In genomic region chr10:61000769-61001730, GRCh38 we compare ENCODE assay signal across 1 cellular context.
TF ChIP-seq lines count a peak whose summit lies in the region.

No MANE protein-coding gene starts in this region.

TF ChIP-seq in HEK293, 187 proteins besides CTCF, POLR2A, EP300 and RAD21 (continued from another document and continues in another):
- TF ChIP-seq ZNF449 (tag by site-specific recombination; IDR thresholded peaks at IDR 0.05) (0 out of 2 replicates have a peak, but pooled peaks have one; percentile 14), ZNF2 (tag by site-specific recombination; IDR thresholded peaks at IDR 0.05) (peak; percentile 80), ZNF76 (tag by site-specific recombination; IDR thresholded peaks at IDR 0.05; ENCODE audit: borderline replicate concordance, low read depth) (0 out of 2 replicates have a peak, but pooled peaks have one; percentile 48), INSM2 (tag by site-specific recombination; IDR thresholded peaks at IDR 0.05) (0 out of 2 replicates have a peak, but pooled peaks have one; percentile 39), ZXDB (tag by site-specific recombination; IDR thresholded peaks at IDR 0.05) (peak; percentile 78), ZNF791 (tag by site-specific recombination; IDR thresholded peaks at IDR 0.05) (no peak), YY1 (tag by site-specific recombination; IDR thresholded peaks at IDR 0.05) (no peak), ZBTB17 (tag by site-specific recombination; IDR thresholded peaks at IDR 0.05) (peak; percentile 62), ZNF239 (tag by site-specific recombination; IDR thresholded peaks at IDR 0.05) (no peak), ZNF121 (tag by site-specific recombination; IDR thresholded peaks at IDR 0.05) (no peak), ZNF10 (tag by site-specific recombination; IDR thresholded peaks at IDR 0.05) (no peak), ZNF341 (tag by site-specific recombination; IDR thresholded peaks at IDR 0.05; ENCODE audit: low read depth) (no peak; the same call in 1 of the 2 replicates), TSHZ1 (tag by site-specific recombination; IDR thresholded peaks at IDR 0.05; ENCODE audit: borderline replicate concordance) (peak; percentile 18; the same call in 1 of the 2 replicates), KLF1 (tag by site-specific recombination; IDR thresholded peaks at IDR 0.05) (peak; percentile 51), ZNF639 (tag by site-specific recombination; IDR thresholded peaks at IDR 0.05) (peak; percentile 80), SP7 (tag by site-specific recombination; IDR thresholded peaks at IDR 0.05) (peak; percentile 85), BCL11B (tag by site-specific recombination; IDR thresholded peaks at IDR 0.05; ENCODE audit: low read depth) (peak; percentile 78; the same call in 1 of the 2 replicates), ZNF777 (tag by site-specific recombination; IDR thresholded peaks at IDR 0.05; ENCODE audit: borderline replicate concordance) (no peak), ZBTB1 (tag by site-specific recombination; IDR thresholded peaks at IDR 0.05) (no peak), ZBTB7A (tag by site-specific recombination; IDR thresholded peaks at IDR 0.05; ENCODE audit: low read depth) (0 out of 2 replicates have a peak, but pooled peaks have one; percentile 55), ZNF626 (tag by site-specific recombination; IDR thresholded peaks at IDR 0.05) (no peak), ZNF426 (tag by site-specific recombination; IDR thresholded peaks at IDR 0.05) (no peak), ZFP37 (tag by site-specific recombination; IDR thresholded peaks at IDR 0.05) (peak; percentile 80), KLF9 (tag by site-specific recombination; IDR thresholded peaks at IDR 0.05; ENCODE audit: low read depth) (peak; percentile 46), PRDM1 (tag by site-specific recombination; IDR thresholded peaks at IDR 0.05) (peak; percentile 12; the same call in 1 of the 2 replicates), GLIS1 (tag by site-specific recombination; IDR thresholded peaks at IDR 0.05) (peak; percentile 48), ZNF843 (tag by site-specific recombination; IDR thresholded peaks at IDR 0.05) (peak; percentile 50), IKZF3 (tag by site-specific recombination; IDR thresholded peaks at IDR 0.05) (no peak), ZNF768 (tag by site-specific recombination; IDR thresholded peaks at IDR 0.05) (no peak), ZNF223 (tag by site-specific recombination; IDR thresholded peaks at IDR 0.05) (0 out of 2 replicates have a peak, but pooled peaks have one; percentile 44), ZBTB44 (tag by site-specific recombination; IDR thresholded peaks at IDR 0.05) (no peak), BCL11A (tag by site-specific recombination; IDR thresholded peaks at IDR 0.05; ENCODE audit: low read depth) (peak; percentile 85), ZNF513 (tag by site-specific recombination; IDR thresholded peaks at IDR 0.05) (no peak), GLI2 (tag by site-specific recombination; IDR thresholded peaks at IDR 0.05; ENCODE audit: borderline replicate concordance, low read depth) (no peak), FEZF1 (tag by site-specific recombination; IDR thresholded peaks at IDR 0.05) (peak; percentile 45; the same call in 1 of the 2 replicates), ZNF398 (tag by site-specific recombination; IDR thresholded peaks at IDR 0.05) (peak; percentile 87), MYNN (tag by site-specific recombination; IDR thresholded peaks at IDR 0.05; ENCODE audit: borderline replicate concordance) (no peak), HOXC10 (CRISPR knock-in tag; IDR thresholded peaks at IDR 0.05) (no peak), PRDM10 (tag by site-specific recombination; IDR thresholded peaks at IDR 0.05) (peak; percentile 68), ZNF335 (tag by site-specific recombination; conservative IDR thresholded peaks at IDR 0.05) (peak; percentile 98), ZNF175 (tag by site-specific recombination; IDR thresholded peaks at IDR 0.05) (no peak), GFI1B (tag by site-specific recombination; IDR thresholded peaks at IDR 0.05) (peak; percentile 52)
